ENCODE assay signal across 27 cellular contexts in the genomic region with DNA sequence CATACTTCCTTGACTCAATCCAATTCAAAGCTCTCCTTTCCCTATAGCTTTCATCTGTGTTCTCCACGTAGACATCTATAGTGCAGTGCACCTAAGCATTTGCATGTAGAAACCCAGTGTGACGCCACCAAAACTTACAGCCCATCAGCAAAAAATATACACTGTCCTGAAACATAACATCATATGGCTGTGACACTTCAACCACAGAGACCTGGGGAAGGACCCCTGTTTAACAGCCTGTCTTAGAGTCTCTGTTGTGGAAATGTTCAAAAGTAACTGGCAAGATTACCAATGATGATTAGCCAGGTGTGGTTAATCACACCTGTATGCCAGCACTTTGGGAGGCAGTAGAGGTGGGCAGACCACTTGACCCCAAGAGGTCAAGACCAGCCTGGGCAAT.
"Had no signal": no experiment of that assay in that cellular context is flagged by ENCODE, and none has a peak within 500 bp of the region (broad histone marks: within the 10 kb centered on the region; RNA-seq: fewer than 3 reads in every experiment).

No MANE protein-coding gene starts in this region.

- H3K27me3 ChIP-seq: brain microvascular endothelial cell, cardiac muscle cell, SJSA1 had no signal

- H3K9me3 ChIP-seq: SJSA1 had no signal

- DNase-seq: activated CD4-positive, alpha-beta T cell treated with anti-CD3 and anti-CD28 coated beads for 48 hours; activated CD4-positive, alpha-beta T cell treated with anti-CD3 and anti-CD28 coated beads, Interleukin-2, amount 50 U/mL, for 4 hours; activated CD4-positive, CD25-positive, alpha-beta regulatory T cell treated with anti-CD3 and anti-CD28 coated beads, Interleukin-2, amount 50 U/mL, for 72 hours; activated CD8-positive, alpha-beta memory T cell treated with anti-CD3 and anti-CD28 coated beads for 24 hours; activated T-cell treated with anti-CD3 and anti-CD28 coated beads for 4 hours; brain microvascular endothelial cell; Karpas-422; MM.1S; NCI-H1105; NCI-H1436; NCI-H1694 treated with DMSO at 0.1 percent for 48 hours; NCI-H2029 treated with DMSO at 0.1 percent for 48 hours; NCI-H345; NCI-H510A; NCI-H526 treated with DMSO at 0.1 percent for 48 hours; NCI-H82; PC-3; SHP77; SW 1271; T-helper 9 cell had no signal

- H3K27ac ChIP-seq: brain microvascular endothelial cell, cardiac muscle cell, SJSA1 had no signal

- H3K9me3 Mint-ChIP-seq: activated naive CD4-positive, alpha-beta T cell treated with anti-CD3 and anti-CD28 coated beads, Interleukin-2, amount 50 U/mL, for 72 hours; T-helper 1 cell treated with Interleukin-12 subunit alpha and Interleukin-12 subunit beta and Interleukin-4 antibody, amounts not matched to agents 30 μg/mL and 1 μg/mL, for 36 hours; WTC11 had no signal

- H3K4me3 Mint-ChIP-seq: T-helper 1 cell treated with Interleukin-12 subunit alpha and Interleukin-12 subunit beta and Interleukin-4 antibody, amounts not matched to agents 30 μg/mL and 1 μg/mL, for 36 hours; WTC11 had no signal

- H3K4me3 ChIP-seq: cardiac muscle cell, K562, SJSA1 had no signal

- ATAC-seq: K562, PC-3, SK-N-SH treated with all-trans-retinoic acid at 6 μM for 48 hours, WTC11 had no signal

- H3K4me1 Mint-ChIP-seq: WTC11 had no signal

- H3K27ac Mint-ChIP-seq: T-helper 1 cell treated with Interleukin-12 subunit alpha and Interleukin-12 subunit beta and Interleukin-4 antibody, amounts not matched to agents 30 μg/mL and 1 μg/mL, for 36 hours; WTC11 had no signal
